Comparison of ENCODE assay signal across 22 cellular contexts in the genomic region with DNA sequence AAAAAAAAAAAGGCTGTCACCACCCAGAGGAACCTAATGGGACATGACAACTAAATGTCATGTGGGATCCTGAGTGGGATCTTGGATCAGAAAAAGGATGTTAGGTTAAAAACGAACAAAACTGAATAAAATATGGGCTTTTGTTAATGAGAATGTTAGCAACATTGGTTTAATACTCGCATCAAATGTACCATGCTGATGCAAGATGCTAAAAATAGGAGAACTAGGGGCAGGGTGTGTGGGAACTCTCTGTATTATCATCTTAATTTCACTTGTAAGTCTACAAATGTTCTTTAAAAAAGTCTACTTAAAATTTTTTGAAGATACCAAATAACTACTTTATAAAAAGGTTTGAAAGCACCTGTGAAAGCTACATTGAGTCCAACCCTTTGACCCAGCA.
"Had no signal": no experiment of that assay in that cellular context is flagged by ENCODE, and none has a peak within 500 bp of the region (broad histone marks: within the 10 kb centered on the region; RNA-seq: fewer than 3 reads in every experiment).

No MANE protein-coding gene starts in this region.

- ATAC-seq: stimulated activated effector memory CD8-positive, alpha-beta T cell treated with anti-CD3 and anti-CD28 coated beads, Interleukin-12 subunit alpha, Interleukin-12 subunit beta, amount 100 ng/mL, for 72 hours; stimulated activated memory B cell treated with anti-CD40 and anti-IgM and Interleukin-4, amounts not matched to agents 10 μg/mL and 1 μg/mL and 100 μg/mL, for 72 hours; stimulated activated naive B cell treated with anti-CD40 and anti-IgM and Interleukin-4, amounts not matched to agents 10 μg/mL and 1 μg/mL and 100 μg/mL, for 72 hours; stimulated activated naive CD8-positive, alpha-beta T cell treated with anti-CD3 and anti-CD28 coated beads, Interleukin-15, amount 100 ng/mL, for 72 hours; stimulated activated naive CD8-positive, alpha-beta T cell treated with anti-CD3 and anti-CD28 coated beads, Interleukin-15, Interleukin-2, amounts not matched to agents 100 U/mL and 50 U/mL, for 24 hours; upper lobe of right lung had no signal

- DNase-seq: stimulated activated CD4-positive, alpha-beta T cell treated with anti-CD3 and anti-CD28 coated beads, Interleukin-2, amount 100 ng/mL, for 48 hours; stimulated activated CD4-positive, alpha-beta T cell treated with anti-CD3 and anti-CD28 coated beads, Interleukin-4, amount 100 ng/mL, for 1 hour; stimulated activated CD4-positive, alpha-beta T cell treated with anti-CD3 and anti-CD28 coated beads, Interleukin-4, amount 100 ng/mL, for 24 hours; stimulated activated CD4-positive, alpha-beta T cell treated with anti-CD3 and anti-CD28 coated beads, Interleukin-4, amount 100 ng/mL, for 4 hours; stimulated activated CD8-positive, alpha-beta memory T cell treated with anti-CD3 and anti-CD28 coated beads, Interleukin-4, amount 100 ng/mL, for 48 hours; stimulated activated naive B cell treated with anti-CD40 and anti-IgM and Interleukin-4, amounts not matched to agents 10 μg/mL and 1 μg/mL and 100 μg/mL, for 72 hours; stimulated activated naive CD4-positive, alpha-beta T cell; stimulated activated naive CD4-positive, alpha-beta T cell treated with Interleukin-2 at 50 U/mL for 16 hours; stimulated activated naive CD8-positive, alpha-beta T cell treated with anti-CD3 and anti-CD28 coated beads, Interleukin-15, amount 100 ng/mL, for 72 hours; stimulated activated naive CD8-positive, alpha-beta T cell treated with anti-CD3 and anti-CD28 coated beads, Interleukin-15, Interleukin-2, amounts not matched to agents 100 U/mL and 50 U/mL, for 24 hours; stomach; substantia nigra; testis; thyroid gland; tibial artery; transverse colon; trophoblast cell; upper lobe of left lung; upper lobe of right lung; uterus had no signal
